1 cellular context compared by ENCODE assay signal in genomic region chr12:124687695-124688301, GRCh38.
TF ChIP-seq lines count a peak whose summit lies in the region.

No MANE protein-coding gene starts in this region.

TF ChIP-seq in H1, 55 proteins besides CTCF, POLR2A, EP300 and RAD21 (continued from another document):
- TF ChIP-seq CHD7 (IDR thresholded peaks at IDR 0.05; ENCODE audit: insufficient replicate concordance, low read length) (no peak), POU5F1 (IDR thresholded peaks at IDR 0.05; ENCODE audit: low read depth, low read length) (no peak), SIX5 (IDR thresholded peaks at IDR 0.05; ENCODE audit: low read depth, low read length) (no peak), YY1 (IDR thresholded peaks at IDR 0.05; ENCODE audit: low read depth, low read length) (no peak), RBBP5 (IDR thresholded peaks at IDR 0.05; ENCODE audit: borderline replicate concordance, low read depth, low read length) (no peak), HDAC6 (IDR thresholded peaks at IDR 0.05; ENCODE audit: low read depth, low read length) (no peak), CEBPB (IDR thresholded peaks at IDR 0.05; ENCODE audit: low read depth, low read length) (no peak)
TF ChIP-seq in H1: peak in this region for 0.
